ENCODE assay signal across 30 cellular contexts in genomic region chr9:72560086-72560485, GRCh38. TPM values are rescaled to one million over a fixed set of nuclear protein-coding genes. Genes with fewer than 3 reads are reported as not detected.
"Had no signal": no experiment of that assay in that cellular context is flagged by ENCODE, and none has a peak within 500 bp of the region (broad histone marks: within the 10 kb centered on the region; RNA-seq: fewer than 3 reads in every experiment).

No MANE protein-coding gene starts in this region.

- H3K4me3 ChIP-seq: ovary, psoas muscle, right lobe of liver, sigmoid colon, stomach, thoracic aorta, thyroid gland, transverse colon, upper lobe of left lung, vagina had no signal

- H2AFZ ChIP-seq: parathyroid adenoma had no signal

- H3K79me2 ChIP-seq: parathyroid adenoma had no signal

- H3K36me3 Mint-ChIP-seq: natural killer cell treated with Interleukin-12 subunit alpha and Interleukin-12 subunit beta and Interleukin-15 and Interleukin-18, amount 100 ng/mL, for 72 hours; stimulated activated effector memory CD8-positive, alpha-beta T cell treated with anti-CD3 and anti-CD28 coated beads, Interleukin-12 subunit alpha, Interleukin-12 subunit beta, amount 100 ng/mL, for 72 hours; stimulated activated naive B cell treated with anti-CD40 and anti-IgM and Interleukin-4, amounts not matched to agents 10 μg/mL and 1 μg/mL and 100 μg/mL, for 72 hours had no signal

- DNase-seq: naive thymus-derived CD8-positive, alpha-beta T cell; nephron progenitor cell; nucleus accumbens; ovary; posterior cingulate gyrus; psoas muscle; right cardiac atrium; right lobe of liver; sigmoid colon; small intestine; stimulated activated CD4-positive, alpha-beta T cell treated with anti-CD3 and anti-CD28 coated beads, Interleukin-15, amount 100 ng/mL, for 24 hours; stimulated activated CD4-positive, alpha-beta T cell treated with anti-CD3 and anti-CD28 coated beads, Interleukin-2, amount 100 ng/mL, for 24 hours; stimulated activated CD4-positive, alpha-beta T cell treated with anti-CD3 and anti-CD28 coated beads, Interleukin-2, amount 100 ng/mL, for 48 hours; stimulated activated CD4-positive, alpha-beta T cell treated with anti-CD3 and anti-CD28 coated beads, Interleukin-4, amount 100 ng/mL, for 24 hours; stimulated activated naive B cell treated with anti-CD40 and anti-IgM and Interleukin-4, amounts not matched to agents 10 μg/mL and 1 μg/mL and 100 μg/mL, for 72 hours; stimulated activated naive CD4-positive, alpha-beta T cell treated with Interleukin-2 at 50 U/mL for 16 hours; stomach; thyroid gland; transverse colon; upper lobe of left lung had no signal

- ATAC-seq: naive thymus-derived CD8-positive, alpha-beta T cell; natural killer cell treated with Interleukin-12 subunit alpha and Interleukin-12 subunit beta and Interleukin-15 and Interleukin-18, amount 100 ng/mL, for 72 hours; psoas muscle; right cardiac atrium; right lobe of liver; stimulated activated effector memory CD8-positive, alpha-beta T cell treated with anti-CD3 and anti-CD28 coated beads, Interleukin-12 subunit alpha, Interleukin-12 subunit beta, amount 100 ng/mL, for 72 hours; stimulated activated naive B cell treated with anti-CD40 and anti-IgM and Interleukin-4, amounts not matched to agents 10 μg/mL and 1 μg/mL and 100 μg/mL, for 72 hours had no signal

- H3K9me3 Mint-ChIP-seq: natural killer cell treated with Interleukin-12 subunit alpha and Interleukin-12 subunit beta and Interleukin-15 and Interleukin-18, amount 100 ng/mL, for 72 hours; stimulated activated naive B cell treated with anti-CD40 and anti-IgM and Interleukin-4, amounts not matched to agents 10 μg/mL and 1 μg/mL and 100 μg/mL, for 72 hours had no signal

- H3K27me3 Mint-ChIP-seq: naive thymus-derived CD8-positive, alpha-beta T cell; progenitor cell of endocrine pancreas; stimulated activated naive CD8-positive, alpha-beta T cell treated with anti-CD3 and anti-CD28 coated beads, Interleukin-15, Interleukin-2, amounts not matched to agents 100 ng/mL and 50 ng/mL, for 24 hours had no signal

- H3K27ac ChIP-seq: neutrophil, ovary, parathyroid adenoma, psoas muscle, right lobe of liver, sigmoid colon, stomach, thoracic aorta, thyroid gland, transverse colon, upper lobe of left lung, vagina had no signal

- H3K9me3 ChIP-seq: neutrophil, ovary, psoas muscle, right lobe of liver, sigmoid colon, stomach, thoracic aorta, thyroid gland, transverse colon, upper lobe of left lung, vagina had no signal

- H3K36me3 ChIP-seq: neutrophil, ovary, right lobe of liver, sigmoid colon, stomach, thoracic aorta, thyroid gland, transverse colon, upper lobe of left lung, vagina had no signal

- H3K4me3 Mint-ChIP-seq: naive thymus-derived CD8-positive, alpha-beta T cell; natural killer cell treated with Interleukin-12 subunit alpha and Interleukin-12 subunit beta and Interleukin-15 and Interleukin-18, amount 100 ng/mL, for 72 hours; nephron progenitor cell; neural crest cell; stimulated activated effector memory CD8-positive, alpha-beta T cell treated with anti-CD3 and anti-CD28 coated beads, Interleukin-12 subunit alpha, Interleukin-12 subunit beta, amount 100 ng/mL, for 72 hours; stimulated activated naive B cell treated with anti-CD40 and anti-IgM and Interleukin-4, amounts not matched to agents 10 μg/mL and 1 μg/mL and 100 μg/mL, for 72 hours; stimulated activated naive CD8-positive, alpha-beta T cell treated with anti-CD3 and anti-CD28 coated beads, Interleukin-15, Interleukin-2, amounts not matched to agents 100 ng/mL and 50 ng/mL, for 24 hours had no signal

- H3K9ac ChIP-seq: parathyroid adenoma had no signal

- H3K4me1 Mint-ChIP-seq: stimulated activated naive B cell treated with anti-CD40 and anti-IgM and Interleukin-4, amounts not matched to agents 10 μg/mL and 1 μg/mL and 100 μg/mL, for 72 hours had no signal

- H3K27me3 ChIP-seq: neutrophil, ovary, right lobe of liver, sigmoid colon, stomach, thyroid gland, transverse colon, upper lobe of left lung, vagina had no signal

- FAIRE-seq: small intestine, urothelium cell line had no signal

- H3K4me1 ChIP-seq: parathyroid adenoma, psoas muscle had no signal

- H3K27ac Mint-ChIP-seq: naive thymus-derived CD8-positive, alpha-beta T cell; nephron progenitor cell; progenitor cell of endocrine pancreas; stimulated activated effector memory CD8-positive, alpha-beta T cell treated with anti-CD3 and anti-CD28 coated beads, Interleukin-12 subunit alpha, Interleukin-12 subunit beta, amount 100 ng/mL, for 72 hours; stimulated activated naive B cell treated with anti-CD40 and anti-IgM and Interleukin-4, amounts not matched to agents 10 μg/mL and 1 μg/mL and 100 μg/mL, for 72 hours; stimulated activated naive CD8-positive, alpha-beta T cell treated with anti-CD3 and anti-CD28 coated beads, Interleukin-15, Interleukin-2, amounts not matched to agents 100 ng/mL and 50 ng/mL, for 24 hours had no signal

RNA-seq across cellular contexts. Expression of gene TMC1, which starts 38.7 kb away (rescaled TPM):
- total RNA-seq: naive thymus-derived CD8-positive, alpha-beta T cell; natural killer cell treated with Interleukin-12 subunit alpha and Interleukin-12 subunit beta and Interleukin-15 and Interleukin-18, amount 100 ng/mL, for 72 hours; progenitor cell of endocrine pancreas; thoracic aorta; vagina had no signal
- polyA plus RNA-seq: naive thymus-derived CD8-positive, alpha-beta T cell had no signal
